Comparison of ENCODE assay signal across 8 cellular contexts in the genomic region with DNA sequence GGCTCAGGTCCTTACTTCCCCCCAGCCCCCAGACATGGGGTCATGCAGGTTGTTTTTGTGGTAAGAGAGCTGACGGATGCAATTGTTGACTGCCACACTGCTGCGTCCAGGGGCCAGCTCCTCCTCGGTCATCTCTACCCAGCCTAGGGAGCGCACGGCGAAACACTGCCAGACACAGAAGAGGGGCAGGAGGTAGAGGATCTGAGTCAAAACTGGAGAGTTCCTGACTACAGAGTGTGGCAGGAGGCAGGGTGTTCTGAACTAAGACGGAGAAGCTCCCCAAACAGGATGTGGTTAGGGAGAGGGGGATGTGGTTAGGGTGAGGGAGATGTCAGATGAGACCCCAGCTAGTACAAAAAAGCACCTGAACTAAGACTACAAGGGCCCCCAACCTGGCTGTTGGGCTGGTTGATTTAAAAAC. TPM values are rescaled to one million over a fixed set of nuclear protein-coding genes. Genes with fewer than 3 reads are reported as not detected.
A peak's percentile ranks its signal among the peaks of the same experiment; 100 is the strongest.
DNase-seq lines count a peak whose midpoint lies in the region; ATAC-seq, FAIRE-seq and TF ChIP-seq lines count a peak whose summit lies in the region.

No MANE protein-coding gene starts in this region.

- in situ Hi-C loops in GM23248 (cut with MboI) = no loop called here

- H4K20me1 ChIP-seq in GM23248 (ENCODE audit: insufficient read depth) = no peaks in the 10 kb centered on the region
- H4K20me1 ChIP-seq in hepatocyte (ENCODE audit: insufficient read depth, poor library complexity, severe bottlenecking) = no peaks in the 10 kb centered on the region

- peaks cover 13% of the 10 kb centered on the region for H3F3A ChIP-seq in GM23248 (ENCODE audit: insufficient read depth)

- H2AFZ ChIP-seq in GM23248 = no peak overlapping the region
- H2AFZ ChIP-seq in hepatocyte = no peak overlapping the region

- peak; percentile 97 for ATAC-seq in HG02623 (IDR thresholded peaks at IDR 0.05; ENCODE audit: unreplicated experiment)

- WGBS in thyroid gland, 2 donors = 91 to 98% methylated on average over 7 of the region's 7 CpGs
- WGBS in GM23248 (ENCODE audit: low coverage in 1 of 2, low lambda C conversion rate in 2 of 2, missing lambda C conversion rate in 2 of 2), 2 experiments = 94 to 99% methylated on average over 7 of the region's 7 CpGs
- 95% methylated on average over 7 of the region's 7 CpGs for WGBS in hepatocyte (ENCODE audit: low lambda C conversion rate, missing lambda C conversion rate)

- H3K9me3 ChIP-seq in thyroid gland (no peaks in the 10 kb centered on the region), GM23248 (ENCODE audit: low read depth) (no peaks in the 10 kb centered on the region), hepatocyte (ENCODE audit: low read depth) (no peaks in the 10 kb centered on the region)

- TF ChIP-seq POLR2A in GM12892 (IDR thresholded peaks at IDR 0.05; ENCODE audit: low read depth, low read length) (no peak; the same call in 1 of the 2 replicates), thyroid gland (IDR thresholded peaks at IDR 0.05) (no peak)

- H3K79me2 ChIP-seq in GM23248 (ENCODE audit: insufficient read depth) = no peaks in the 10 kb centered on the region
- H3K79me2 ChIP-seq in hepatocyte = no peaks in the 10 kb centered on the region

- H3K4me2 ChIP-seq in GM23248 (ENCODE audit: unreplicated experiment) = no peak overlapping the region
- no peak overlapping the region for H3K4me2 ChIP-seq in hepatocyte

- no peak overlapping the region for H3K9ac ChIP-seq in GM23248

- H3K4me1 ChIP-seq in thyroid gland (no peaks in the 10 kb centered on the region), GM23248 (ENCODE audit: insufficient read depth) (peaks cover 7% of the 10 kb centered on the region), hepatocyte (ENCODE audit: insufficient read depth) (peaks cover 15% of the 10 kb centered on the region)

- H3K36me3 ChIP-seq in thyroid gland = peaks cover 0 to 1% of the 10 kb centered on the region in 2 donors
- no peaks in the 10 kb centered on the region for H3K36me3 ChIP-seq in GM23248 (ENCODE audit: low read depth)
- no peaks in the 10 kb centered on the region for H3K36me3 ChIP-seq in hepatocyte (replicated peaks; ENCODE audit: insufficient read depth, low read depth)

- no peak for TF ChIP-seq CTCF in thyroid gland (IDR thresholded peaks at IDR 0.05)
- TF ChIP-seq CTCF in hepatocyte (IDR thresholded peaks at IDR 0.05; ENCODE audit: poor library complexity) = no peak

- peak; percentile 100 for FAIRE-seq in GM12892 (lab: Jason Lieb, UNC)

- DNase-seq in GM12892 (ENCODE audit: insufficient read length) = peak; percentile 74
- DNase-seq in NK-92 (lab: John Stamatoyannopoulos, UW; ENCODE audit: unreplicated experiment) = peak; percentile 43
- peak; percentile 60 for DNase-seq in activated effector memory CD4-positive, alpha-beta T cell treated with Interleukin-2 at 50 U/mL for 16 hours
- DNase-seq in stimulated activated CD8-positive, alpha-beta memory T cell treated with anti-CD3 and anti-CD28 coated beads, Interleukin-12 subunit alpha, Interleukin-12 subunit beta, amount 100 ng/mL, for 4 hours (ENCODE audit: low read depth) = peak; percentile 34
- no peak for DNase-seq in thyroid gland
- no peak for DNase-seq in GM23248
- no peak for DNase-seq in hepatocyte (ENCODE audit: low spot score)

- H3K27me3 ChIP-seq in thyroid gland = no peaks in the 10 kb centered on the region
- no peaks in the 10 kb centered on the region for H3K27me3 ChIP-seq in GM23248 (replicated peaks; ENCODE audit: insufficient read depth)
- H3K27me3 ChIP-seq in hepatocyte = no peaks in the 10 kb centered on the region

- H3K27ac ChIP-seq in thyroid gland (no peak overlapping the region), GM23248 (no peak overlapping the region), hepatocyte (no peak overlapping the region)

- intact Hi-C loops in thyroid gland (cut with DNase I) = no loop called here

- H3K4me3 ChIP-seq in thyroid gland (replicated peaks in 1 of 3) = no peak overlapping the region
- no peak overlapping the region for H3K4me3 ChIP-seq in GM23248
- H3K4me3 ChIP-seq in hepatocyte = no peak overlapping the region

- H3K9me2 ChIP-seq in GM23248 (ENCODE audit: insufficient read depth) (no peaks in the 10 kb centered on the region), hepatocyte (replicated peaks; ENCODE audit: insufficient read depth) (no peaks in the 10 kb centered on the region)

RNA-seq across cellular contexts. Expression of gene SMPD1, which starts 12.3 kb away (rescaled TPM):
- polyA plus RNA-seq in GM12892 (2012; ENCODE audit: missing spikeins) = 5.5 TPM
- total RNA-seq in thyroid gland (10 to 100 TPM; 39.6 to 82.4 (median 57.6) TPM), hepatocyte (65.2 and 70.0 TPM in 2 replicates)
- total RNA-seq in GM23248 (2014; rRNA removed; shearing (Covaris generic)) = 70.1 and 87.8 TPM in 2 replicates
- polyA plus RNA-seq in GM23248 (2016; fragmentation: Nextera tagmentation; extraction: Ambion mirVana) (67.9 and 72.3 TPM in 2 replicates), hepatocyte (61.7 and 63.0 TPM in 2 replicates)

RNA-seq across cellular contexts. Expression of gene APBB1, which starts 16.3 kb away (rescaled TPM):
- polyA plus RNA-seq in GM12892 (2012; ENCODE audit: missing spikeins) = 4.2 TPM
- total RNA-seq in thyroid gland (10 to 100 TPM; 36.4 to 54.1 (median 45.4) TPM), hepatocyte (33.0 and 38.3 TPM in 2 replicates)
- total RNA-seq in GM23248 (2014; rRNA removed; shearing (Covaris generic)) = 43.8 and 46.2 TPM in 2 replicates
- polyA plus RNA-seq in GM23248 (2016; fragmentation: Nextera tagmentation; extraction: Ambion mirVana) (42.3 and 43.1 TPM in 2 replicates), hepatocyte (41.5 and 48.7 TPM in 2 replicates)

RNA-seq across cellular contexts. Expression of gene HPX, which starts 38.2 kb away (rescaled TPM):
- 0.57 TPM for polyA plus RNA-seq in GM12892 (2012; ENCODE audit: missing spikeins)
- total RNA-seq in thyroid gland = under 1 TPM in 2 of 4 donors, not detected in 2; 0.33 to 0.67 TPM
- 0.22 and 1.1 TPM in 2 replicates for total RNA-seq in GM23248 (2014; rRNA removed; shearing (Covaris generic))
- 0.43 and 0.46 TPM in 2 replicates for polyA plus RNA-seq in GM23248 (2016; fragmentation: Nextera tagmentation; extraction: Ambion mirVana)
- total RNA-seq in hepatocyte = 361 and 367 TPM in 2 replicates
- polyA plus RNA-seq in hepatocyte = 229 and 358 TPM in 2 replicates

Comparison
In these comparisons a context has a peak if more than half of its experiments do, and no peak if none do; other contexts are left out.
1. DNase-seq: peak in GM12892 (single experiment), NK-92 (single experiment), activated effector memory CD4-positive, alpha-beta T cell treated with Interleukin-2 at 50 U/mL for 16 hours (single experiment) and stimulated activated CD8-positive, alpha-beta memory T cell treated with anti-CD3 and anti-CD28 coated beads, Interleukin-12 subunit alpha, Interleukin-12 subunit beta, amount 100 ng/mL, for 4 hours (single experiment); none in thyroid gland (0 of 2), GM23248 (single experiment) and hepatocyte (single experiment).
2. RNA of gene HPX, which starts 38.2 kb away (total RNA-seq): 361 to 367 TPM in hepatocyte; 0.33 to 0.67 TPM in thyroid gland and 0.22 to 1.1 TPM in GM23248; every median in the first group is over 100 times any median in the second.